ENCODE assay signal across 8 cellular contexts in the genomic region with DNA sequence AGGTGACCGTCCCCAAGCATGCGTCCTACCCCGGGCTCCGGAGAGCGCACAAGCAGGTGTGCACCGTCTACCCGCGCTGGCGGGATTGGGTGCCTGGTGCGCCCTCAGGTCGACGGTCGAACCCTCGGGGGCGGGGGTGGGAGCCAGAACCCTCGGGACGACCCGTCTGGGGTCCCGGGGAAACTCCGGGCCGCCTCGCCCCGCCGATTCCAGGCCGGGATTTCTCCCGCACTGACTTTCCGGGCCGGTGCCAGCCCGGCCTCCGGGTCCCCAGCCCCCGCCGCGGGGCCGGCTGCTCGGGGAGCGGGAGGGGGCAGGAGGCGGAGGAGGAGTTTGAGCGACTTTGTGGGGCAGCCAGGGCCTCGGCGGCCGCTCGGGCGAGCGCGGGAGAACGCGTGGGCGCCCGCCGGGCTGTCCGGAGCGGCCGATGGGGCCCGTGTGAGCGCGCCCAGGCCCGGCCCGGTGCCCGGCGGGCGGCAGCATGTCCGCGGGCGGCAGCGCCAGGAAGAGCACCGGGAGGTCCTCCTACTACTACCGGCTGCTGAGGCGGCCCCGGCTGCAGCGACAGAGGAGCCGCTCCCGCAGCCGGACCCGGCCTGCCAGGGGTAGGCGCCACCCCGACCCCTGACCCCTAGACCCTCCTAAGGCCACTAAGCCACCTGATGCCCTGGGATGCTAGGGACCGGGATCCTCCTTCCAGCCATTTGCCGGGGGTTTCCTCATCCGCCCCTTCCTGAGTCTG. TPM values are rescaled to one million over a fixed set of nuclear protein-coding genes. Genes with fewer than 3 reads are reported as not detected.
A peak's percentile ranks its signal among the peaks of the same experiment; 100 is the strongest.
DNase-seq lines count a peak whose midpoint lies in the region; ATAC-seq and TF ChIP-seq lines count a peak whose summit lies in the region.

A gene (plus strand): TSS at position 340 of the 742 bp plus-strand sequence. CDS start 142 bp downstream, at position 482.

- POLR2A ChIA-PET in CD4-positive, alpha-beta memory T cell (lab: Charles Lee; ENCODE audit: partially characterized antibody): no interaction called here

- H3K27ac ChIP-seq in CD4-positive, alpha-beta memory T cell (ENCODE audit: low read depth, low read length): no peak within 1 kb of the TSS
- H3K27ac ChIP-seq in angular gyrus (ENCODE audit: low read depth, low read length) (peak within 1 kb of the TSS; percentile 62), right atrium auricular region (peak within 1 kb of the TSS; percentile 74 to 80)

- H3K27ac Mint-ChIP-seq in CD4-positive, alpha-beta memory T cell: no peak within 1 kb of the TSS

- no peak for ATAC-seq in GM19395 (IDR thresholded peaks at IDR 0.05; ENCODE audit: unreplicated experiment)

- peak; percentile 38 for TF ChIP-seq POLR2A in NB4 (IDR thresholded peaks at IDR 0.05; ENCODE audit: extremely low read depth, insufficient read length)

- H3K27me3 Mint-ChIP-seq in CD4-positive, alpha-beta memory T cell: peaks cover 47 to 52% of the 10 kb centered on the region in 2 donors

- H3K27me3 ChIP-seq in CD4-positive, alpha-beta memory T cell (ENCODE audit: insufficient read depth, low read length): peaks cover 29% of the 10 kb centered on the region
- no peaks in the 10 kb centered on the region for H3K27me3 ChIP-seq in right atrium auricular region

- no peak within 1 kb of the TSS for H3K4me3 ChIP-seq in CD4-positive, alpha-beta memory T cell (ENCODE audit: low read length in 2 of 2)
- H3K4me3 ChIP-seq in NB4 (ENCODE audit: low read depth, low read length): peak within 1 kb of the TSS; percentile 56
- H3K4me3 ChIP-seq in right atrium auricular region: peak within 1 kb of the TSS; percentile 55 to 64

- no peaks in the 10 kb centered on the region for H3K9me3 Mint-ChIP-seq in CD4-positive, alpha-beta memory T cell

- no peaks in the 10 kb centered on the region for H3K36me3 ChIP-seq in CD4-positive, alpha-beta memory T cell (ENCODE audit: insufficient read depth, low read length)
- no peaks in the 10 kb centered on the region for H3K36me3 ChIP-seq in right atrium auricular region

- no peak for DNase-seq in CD4-positive, alpha-beta memory T cell
- DNase-seq in NB4 (ENCODE audit: low read depth) (peak; percentile 68), right atrium auricular region (ENCODE audit: low spot score) (no peak), posterior cingulate gyrus (peak; percentile 53 to 95 (median 64)), MV-4-11 (lab: John Stamatoyannopoulos, UW) (no peak), kidney glomerular epithelial cell (lab: John Stamatoyannopoulos, UW) (no peak)

- H3K4me3 Mint-ChIP-seq in CD4-positive, alpha-beta memory T cell: peak within 1 kb of the TSS; percentile 10 to 78 (median 66)

- H3K4me1 ChIP-seq in CD4-positive, alpha-beta memory T cell (ENCODE audit: insufficient read depth, low read length): peaks cover 6% of the 10 kb centered on the region
- peaks cover 0 to 78% of the 10 kb centered on the region in 2 donors for H3K4me1 ChIP-seq in right atrium auricular region

- no peaks in the 10 kb centered on the region for H3K36me3 Mint-ChIP-seq in CD4-positive, alpha-beta memory T cell

- no peaks in the 10 kb centered on the region for H3K9me3 ChIP-seq in CD4-positive, alpha-beta memory T cell (ENCODE audit: control insufficient read depth in 1 of 2, low read length in 2 of 2)
- H3K9me3 ChIP-seq in right atrium auricular region: no peaks in the 10 kb centered on the region

- TF ChIP-seq CTCF in NB4 (IDR thresholded peaks at IDR 0.05; ENCODE audit: low read depth, low read length): no peak
- no peak for TF ChIP-seq CTCF in right atrium auricular region (IDR thresholded peaks at IDR 0.05)

- peaks cover 4 to 21% (median 7%) of the 10 kb centered on the region in 4 donors for H3K4me1 Mint-ChIP-seq in CD4-positive, alpha-beta memory T cell

- intact Hi-C loops in CD4-positive, alpha-beta memory T cell (cut with micrococcal nuclease): no loop called here
- intact Hi-C loops in posterior cingulate gyrus (cut with DNase I): no loop called here

- CTCF ChIA-PET in CD4-positive, alpha-beta memory T cell (lab: Charles Lee; ENCODE audit: partially characterized antibody): no interaction called here

RNA-seq across cellular contexts. Expression of the gene that starts here (rescaled TPM):
- total RNA-seq in CD4-positive, alpha-beta memory T cell: not detected
- not detected for polyA plus RNA-seq in CD4-positive, alpha-beta memory T cell
- 10 to 100 TPM; 38.0 to 47.0 TPM for total RNA-seq in right atrium auricular region

Comparison
In these comparisons a context has a peak if more than half of its experiments do, and no peak if none do; other contexts are left out.
1. RNA of the gene that starts here (total RNA-seq): 38.0 to 47.0 TPM in right atrium auricular region; not detected in CD4-positive, alpha-beta memory T cell; every median in the first group is over 10 times any median in the second.
2. DNase-seq: peak in NB4 (single experiment) and posterior cingulate gyrus (10 of 10); none in CD4-positive, alpha-beta memory T cell (0 of 5), right atrium auricular region (single experiment), MV-4-11 (single experiment) and kidney glomerular epithelial cell (single experiment).
3. H3K4me3 ChIP-seq: peak in NB4 (single experiment) and right atrium auricular region (2 of 2); none in CD4-positive, alpha-beta memory T cell (0 of 2).